In genomic region chr2:218896501-218897393, GRCh38 we compare ENCODE assay signal across 8 cellular contexts. TPM values are rescaled to one million over a fixed set of nuclear protein-coding genes. Genes with fewer than 3 reads are reported as not detected.
A peak's percentile ranks its signal among the peaks of the same experiment; 100 is the strongest.
DNase-seq lines count a peak whose midpoint lies in the region; ATAC-seq, FAIRE-seq and TF ChIP-seq lines count a peak whose summit lies in the region.

No MANE protein-coding gene starts in this region.

- H3K27ac Mint-ChIP-seq in nephron progenitor cell: no peak overlapping the region
- H3K27ac Mint-ChIP-seq in type B pancreatic cell: peak overlapping the region; percentile 93

- no peak for TF ChIP-seq RAD21 in K562 (CRISPR knock-in tag; conservative IDR thresholded peaks at IDR 0.05 in 1 of 2, IDR thresholded peaks at IDR 0.05 in 1 of 2)

- no peak overlapping the region for H3K4me2 ChIP-seq in K562 (ENCODE audit: insufficient read depth, low read length)

- H3K4me1 ChIP-seq in K562 (replicated peaks in 1 of 2; ENCODE audit: control insufficient read depth in 2 of 2, insufficient read depth in 2 of 2, low read length in 2 of 2): peaks cover 0 to 33% of the 10 kb centered on the region in 2 experiments; a peak in 2 of 5 replicates

- ATAC-seq in GM21515 (IDR thresholded peaks at IDR 0.05; ENCODE audit: unreplicated experiment) (peak; percentile 57), K562 (no peak)

- H3K4me3 Mint-ChIP-seq in nephron progenitor cell: peak overlapping the region; percentile 56
- H3K4me3 Mint-ChIP-seq in type B pancreatic cell: peak overlapping the region; percentile 80

- H3K36me3 Mint-ChIP-seq in nephron progenitor cell (ENCODE audit: low read depth): no peaks in the 10 kb centered on the region
- no peaks in the 10 kb centered on the region for H3K36me3 Mint-ChIP-seq in type B pancreatic cell

- TF ChIP-seq POLR2A in K562 (conservative IDR thresholded peaks at IDR 0.05): no peak

- no peaks in the 10 kb centered on the region for H3K79me2 ChIP-seq in K562 (ENCODE audit: control insufficient read depth, insufficient read depth, low read length)

- intact Hi-C loops in K562 (cut with micrococcal nuclease): no loop called here

- H3K27me3 ChIP-seq in GM06990 (replicated peaks; ENCODE audit: control insufficient read depth, insufficient read depth, low read length): no peaks in the 10 kb centered on the region
- peaks cover 2 to 40% of the 10 kb centered on the region in 2 experiments; a peak in 4 of 5 replicates for H3K27me3 ChIP-seq in K562 (ENCODE audit: control insufficient read depth in 2 of 2, insufficient read depth in 2 of 2, low read length in 2 of 2)

- no peak overlapping the region for H3K27ac ChIP-seq in K562 (ENCODE audit: extremely low read depth, low read depth, low read length)

- 10% methylated on average over 13 of the region's 40 CpGs for WGBS in K562 (ENCODE audit: insufficient coverage, low coverage, missing lambda C conversion rate)

- H3K27me3 Mint-ChIP-seq in nephron progenitor cell (ENCODE audit: low read depth, poor library complexity) (peaks cover 100% of the 10 kb centered on the region), type B pancreatic cell (peaks cover 72% of the 10 kb centered on the region)

- TF ChIP-seq CTCF in GM06990 (IDR thresholded peaks at IDR 0.05; ENCODE audit: insufficient read depth, low read length, poor library complexity, severe bottlenecking): peak; percentile 22
- no peak for TF ChIP-seq CTCF in K562 (IDR thresholded peaks at IDR 0.05 in 2 of 3, conservative IDR thresholded peaks at IDR 0.05 in 1 of 3; ENCODE audit: insufficient read depth in 2 of 3, low read depth in 1 of 3, low read length in 3 of 3)
- no peak for TF ChIP-seq CTCF in nephron progenitor cell (IDR thresholded peaks at IDR 0.05)
- peak; percentile 43 for TF ChIP-seq CTCF in type B pancreatic cell (conservative IDR thresholded peaks at IDR 0.05)

- POLR2A ChIA-PET in K562 (lab: Yijun Ruan, JAX): no interaction called here

- peaks cover 17% of the 10 kb centered on the region for H3K9me3 Mint-ChIP-seq in nephron progenitor cell
- no peaks in the 10 kb centered on the region for H3K9me3 Mint-ChIP-seq in type B pancreatic cell

- DNase-seq in GM06990 (ENCODE audit: extremely low read depth, insufficient read length): peak; percentile 91
- DNase-seq in HuH-7.5 (ENCODE audit: low spot score): peak; percentile 68
- peak; percentile 66 to 95 (median 82) for DNase-seq in T-helper 2 cell
- DNase-seq in K562 (ENCODE audit: extremely low read depth in 1 of 4, low spot score in 3 of 4): peak in 2 of 4 experiments; percentile 31 to 33
- DNase-seq in nephron progenitor cell: peak; percentile 61
- peak; percentile 75 for DNase-seq in type B pancreatic cell (ENCODE audit: extremely low spot score, unreplicated experiment)
- DNase-seq in HPDE6-E6E7 (ENCODE audit: extremely low spot score): no peak

- FAIRE-seq in K562 (lab: Jason Lieb, UNC): no peak

- TF ChIP-seq EP300 in K562 (IDR thresholded peaks at IDR 0.05; ENCODE audit: low read length): no peak

- no peaks in the 10 kb centered on the region for H3K9me1 ChIP-seq in K562 (ENCODE audit: control insufficient read depth, insufficient read depth, low read length)

- H2AFZ ChIP-seq in K562 (ENCODE audit: low read depth, low read length): no peak overlapping the region

- no peaks in the 10 kb centered on the region for H4K20me1 ChIP-seq in K562 (replicated peaks; ENCODE audit: control insufficient read depth, insufficient read depth, low read length)

- in situ Hi-C loops in K562 (cut with MboI): no loop called here

- H3K9ac ChIP-seq in K562 (ENCODE audit: insufficient read depth in 1 of 2, low read depth in 2 of 2, low read length in 2 of 2): no peak overlapping the region; a peak in 1 of 4 replicates

- peak overlapping the region; percentile 63 for H3K4me3 ChIP-seq in GM06990 (replicated peaks; ENCODE audit: low read depth, low read length)
- no peak overlapping the region for H3K4me3 ChIP-seq in K562

- CTCF ChIA-PET in K562 (lab: Yijun Ruan, JAX; ENCODE audit: low intra/inter-chr PET ratio): interaction anchor here (0.7 to 1.9 kb wide), 3 partner anchors 45 to 225 kb away, joined by 3 to 10 read pairs (median 3); partner anchors contain the start of gene STK36

- no TSS peak for BruUV-seq in K562 (replicated peaks; lab: Mats Ljungman, UMichigan)

- no peaks in the 10 kb centered on the region for H3K36me3 ChIP-seq in GM06990 (ENCODE audit: control insufficient read depth, insufficient read depth, low read length)
- no peaks in the 10 kb centered on the region for H3K36me3 ChIP-seq in K562 (ENCODE audit: control insufficient read depth, insufficient read depth, low read length)

- H3K9me3 ChIP-seq in K562 (replicated peaks; ENCODE audit: control insufficient read depth, insufficient read depth, low read depth, low read length): no peaks in the 10 kb centered on the region

- H3K4me1 Mint-ChIP-seq in nephron progenitor cell (peaks cover 25% of the 10 kb centered on the region), type B pancreatic cell (ENCODE audit: unreplicated experiment) (peaks cover 30% of the 10 kb centered on the region)

TF ChIP-seq in K562, 482 proteins besides CTCF, POLR2A, EP300 and RAD21:
- TF ChIP-seq VEZF1 (CRISPR knock-in tag; IDR thresholded peaks at IDR 0.05): peak; percentile 29; the same call in 1 of the 2 replicates
- TF ChIP-seq ZNF512 (tag; IDR thresholded peaks at IDR 0.05): no peak
- no peak for TF ChIP-seq NR2C2 (CRISPR knock-in tag; IDR thresholded peaks at IDR 0.05)
- 0 out of 2 replicates have a peak, but pooled peaks have one; percentile 19 for TF ChIP-seq NR2C2 (tag; IDR thresholded peaks at IDR 0.05)

RNA-seq across cellular contexts. Expression of gene WNT10A, which starts 16.1 kb away (rescaled TPM):
- total RNA-seq in K562 (2011; cell fraction: chromatin; rRNA removed; ENCODE audit: low replicate concordance): not detected in 2 replicates
- total RNA-seq in K562 (2011; cell fraction: nucleolus; rRNA removed): not detected in 2 replicates
- total RNA-seq in K562 (2011; cell fraction: nucleoplasm; rRNA removed): not detected in 2 replicates
- total RNA-seq in K562 (2014; rRNA removed): not detected in 2 replicates
- not detected in 2 replicates for total RNA-seq in K562 (2014; rRNA removed; fragmentation: Illumina TruSeq; extraction: Trizol)
- total RNA-seq in K562 (2015; rRNA removed; fragmentation: Illumina TruSeq; extraction: Trizol): not detected in 2 replicates
- total RNA-seq in K562 (2021): not detected in 2 replicates
- polyA plus RNA-seq in K562 (2011; rRNA removed): not detected in 2 replicates
- not detected in 2 replicates for polyA plus RNA-seq in K562 (2011; cell fraction: cytosol; rRNA removed)
- polyA plus RNA-seq in K562 (2011; cell fraction: nucleus; rRNA removed): not detected in 2 replicates
- polyA plus RNA-seq in K562 (2012): not detected in 2 replicates
- not detected in 2 replicates for polyA plus RNA-seq in K562 (2014; fragmentation: Illumina TruSeq; extraction: Trizol)
- polyA plus RNA-seq in K562 (2014; fragmentation: Nextera tagmentation; extraction: Ambion mirVana): not detected
- not detected in 2 replicates for polyA plus RNA-seq in K562 (2014; rRNA removed)
- not detected in 2 replicates for polyA minus RNA-seq in K562 (2011; rRNA and poly(A)+ RNA removed)
- not detected in 2 replicates for polyA minus RNA-seq in K562 (2011; cell fraction: cytosol; rRNA and poly(A)+ RNA removed)
- not detected in 2 replicates for polyA minus RNA-seq in K562 (2011; cell fraction: nucleus; rRNA and poly(A)+ RNA removed)
- 5.5 and 31.8 TPM in 2 replicates for total RNA-seq in type B pancreatic cell (ENCODE audit: low replicate concordance)

RNA-seq across cellular contexts. Expression of gene WNT6, which starts 37.1 kb away (rescaled TPM):
- total RNA-seq in K562 (2011; cell fraction: chromatin; rRNA removed; ENCODE audit: low replicate concordance): not detected in 2 replicates
- total RNA-seq in K562 (2011; cell fraction: nucleolus; rRNA removed): not detected in 2 replicates
- total RNA-seq in K562 (2011; cell fraction: nucleoplasm; rRNA removed): not detected in 2 replicates
- not detected in 2 replicates for total RNA-seq in K562 (2014; rRNA removed)
- total RNA-seq in K562 (2014; rRNA removed; fragmentation: Illumina TruSeq; extraction: Trizol): not detected in 2 replicates
- total RNA-seq in K562 (2015; rRNA removed; fragmentation: Illumina TruSeq; extraction: Trizol): not detected in 2 replicates
- total RNA-seq in K562 (2021): not detected in 2 replicates
- not detected in 2 replicates for polyA plus RNA-seq in K562 (2011; rRNA removed)
- polyA plus RNA-seq in K562 (2011; cell fraction: cytosol; rRNA removed): not detected in 2 replicates
- polyA plus RNA-seq in K562 (2011; cell fraction: nucleus; rRNA removed): not detected in 2 replicates
- not detected in 2 replicates for polyA plus RNA-seq in K562 (2012)
- polyA plus RNA-seq in K562 (2014; fragmentation: Illumina TruSeq; extraction: Trizol): not detected in 2 replicates
- polyA plus RNA-seq in K562 (2014; fragmentation: Nextera tagmentation; extraction: Ambion mirVana): not detected
- not detected in 2 replicates for polyA plus RNA-seq in K562 (2014; rRNA removed)
- not detected in 2 replicates for polyA minus RNA-seq in K562 (2011; rRNA and poly(A)+ RNA removed)
- polyA minus RNA-seq in K562 (2011; cell fraction: cytosol; rRNA and poly(A)+ RNA removed): not detected in 2 replicates
- not detected in 2 replicates for polyA minus RNA-seq in K562 (2011; cell fraction: nucleus; rRNA and poly(A)+ RNA removed)
- 24.7 and 123 TPM in 2 replicates for total RNA-seq in type B pancreatic cell (ENCODE audit: low replicate concordance)

Comparison
In these comparisons a context has a peak if more than half of its experiments do, and no peak if none do; other contexts are left out.
1. CTCF ChIP-seq: peak in GM06990 (single experiment) and type B pancreatic cell (single experiment); none in K562 (0 of 3) and nephron progenitor cell (single experiment).
2. RNA of gene WNT6, which starts 37.1 kb away (total RNA-seq): 24.7 to 123 TPM in type B pancreatic cell; not detected in K562; every median in the first group is over 10 times any median in the second.